ENCODE assay signal across 8 cellular contexts in the genomic region with DNA sequence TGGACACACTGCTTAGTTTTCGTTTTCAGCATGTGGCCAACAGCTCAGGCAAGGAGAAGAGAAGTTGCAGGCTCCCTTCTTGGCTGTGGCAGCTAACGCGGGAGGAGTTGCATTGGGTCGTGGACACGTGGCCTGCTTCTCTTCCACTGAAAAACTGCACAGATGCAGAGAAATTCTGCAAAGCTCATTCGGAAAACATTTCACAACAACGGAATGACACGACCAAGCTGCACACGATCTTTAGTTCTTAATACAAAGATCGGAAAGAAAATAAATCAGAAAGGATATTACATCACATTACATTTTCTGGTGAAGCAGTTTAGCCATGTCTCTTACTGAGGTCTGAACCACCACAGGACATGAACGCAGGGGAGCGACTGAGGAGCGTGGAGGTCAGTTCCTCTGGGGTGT.
DNase-seq lines count a peak whose midpoint lies in the region; ATAC-seq, FAIRE-seq and TF ChIP-seq lines count a peak whose summit lies in the region.
"Had no signal": no experiment of that assay in that cellular context is flagged by ENCODE, and none has a peak within 500 bp of the region (broad histone marks: within the 10 kb centered on the region; RNA-seq: fewer than 3 reads in every experiment).

No MANE protein-coding gene starts in this region.

- peak; percentile 13 for TF ChIP-seq POLR2A in ovary (IDR thresholded peaks at IDR 0.05)
- TF ChIP-seq POLR2A in vagina (IDR thresholded peaks at IDR 0.05): no peak

- H3K9me3 ChIP-seq in astrocyte (ENCODE audit: insufficient read depth, low read depth, low read length): no peaks in the 10 kb centered on the region
- H3K9me3 ChIP-seq in left ventricle myocardium inferior (replicated peaks): peaks cover 2% of the 10 kb centered on the region
- no peaks in the 10 kb centered on the region for H3K9me3 ChIP-seq in ovary
- no peaks in the 10 kb centered on the region for H3K9me3 ChIP-seq in vagina

- peaks cover 6% of the 10 kb centered on the region for H3K9me3 Mint-ChIP-seq in astrocyte (ENCODE audit: unreplicated experiment)
- H3K9me3 Mint-ChIP-seq in activated T-cell treated with anti-CD3 and anti-CD28 coated beads, Interleukin-2, amount 50 U/mL, for 4 hours: no peaks in the 10 kb centered on the region

- intact Hi-C loops in left ventricle myocardium inferior (cut with micrococcal nuclease) (no loop called here), ovary (cut with DNase I) (loop anchor here in 1 of 4 donors (5.0 kb wide), 1 partner anchor 67 kb away; no protein-coding TSS in a partner anchor), vagina (cut with DNase I) (no loop called here)

- peak; percentile 30 for TF ChIP-seq EP300 in ovary (IDR thresholded peaks at IDR 0.05)

- no peaks in the 10 kb centered on the region for H3K79me2 ChIP-seq in astrocyte (ENCODE audit: insufficient read depth, low read length)

- TF ChIP-seq CTCF in astrocyte (IDR thresholded peaks at IDR 0.05; ENCODE audit: insufficient read depth, low read depth, low read length): no peak
- TF ChIP-seq CTCF in left ventricle myocardium inferior (IDR thresholded peaks at IDR 0.05; ENCODE audit: borderline replicate concordance): no peak
- no peak for TF ChIP-seq CTCF in ovary (IDR thresholded peaks at IDR 0.05)
- no peak for TF ChIP-seq CTCF in vagina (IDR thresholded peaks at IDR 0.05)

- no peak overlapping the region for H3K4me3 ChIP-seq in astrocyte (ENCODE audit: insufficient read depth, low read depth, low read length)
- H3K4me3 ChIP-seq in left ventricle myocardium inferior: peak overlapping the region; percentile 22
- H3K4me3 ChIP-seq in ovary: no peak overlapping the region
- H3K4me3 ChIP-seq in vagina: peak overlapping the region in 1 of 2 donors; percentile 1

- H3K27ac ChIP-seq in astrocyte (ENCODE audit: low read depth, low read length): no peak overlapping the region
- H3K27ac ChIP-seq in left ventricle myocardium inferior (replicated peaks): peak overlapping the region; percentile 64
- peak overlapping the region in 1 of 2 donors; percentile 59 for H3K27ac ChIP-seq in ovary
- H3K27ac ChIP-seq in vagina: peak overlapping the region; percentile 66

- H3K36me3 ChIP-seq in astrocyte (ENCODE audit: insufficient read depth, low read length) (no peaks in the 10 kb centered on the region), left ventricle myocardium inferior (no peaks in the 10 kb centered on the region), ovary (no peaks in the 10 kb centered on the region), vagina (no peaks in the 10 kb centered on the region)

- H4K20me1 ChIP-seq in astrocyte (ENCODE audit: insufficient read depth, low read length): no peaks in the 10 kb centered on the region

- H3K27me3 Mint-ChIP-seq in astrocyte (ENCODE audit: low read depth, unreplicated experiment): no peaks in the 10 kb centered on the region
- peaks cover 4% of the 10 kb centered on the region for H3K27me3 Mint-ChIP-seq in activated T-cell treated with anti-CD3 and anti-CD28 coated beads, Interleukin-2, amount 50 U/mL, for 4 hours (ENCODE audit: low read depth)

- peak overlapping the region; percentile 8 for H3K9ac ChIP-seq in astrocyte (ENCODE audit: low read length)

- H3K4me2 ChIP-seq in astrocyte (ENCODE audit: low read length): no peak overlapping the region

- peaks cover 54% of the 10 kb centered on the region for H3K4me1 Mint-ChIP-seq in astrocyte (ENCODE audit: low read depth, unreplicated experiment)
- H3K4me1 Mint-ChIP-seq in activated T-cell treated with anti-CD3 and anti-CD28 coated beads, Interleukin-2, amount 50 U/mL, for 4 hours (ENCODE audit: low read depth): no peaks in the 10 kb centered on the region

- no peak overlapping the region for H2AFZ ChIP-seq in astrocyte (ENCODE audit: low read depth, low read length)

- no peaks in the 10 kb centered on the region for H3K36me3 Mint-ChIP-seq in astrocyte (ENCODE audit: low read depth, unreplicated experiment)
- no peaks in the 10 kb centered on the region for H3K36me3 Mint-ChIP-seq in activated T-cell treated with anti-CD3 and anti-CD28 coated beads, Interleukin-2, amount 50 U/mL, for 4 hours (ENCODE audit: insufficient read depth)

- WGBS in ovary, 3 donors: 8 to 13% (median 13%) methylated on average over 13 of the region's 13 CpGs

- H3K4me1 ChIP-seq in astrocyte (ENCODE audit: insufficient read depth, low read length): peaks cover 46% of the 10 kb centered on the region
- H3K4me1 ChIP-seq in left ventricle myocardium inferior: peaks cover 5% of the 10 kb centered on the region
- peaks cover 24% of the 10 kb centered on the region for H3K4me1 ChIP-seq in ovary (ENCODE audit: insufficient read depth)
- peaks cover 32% of the 10 kb centered on the region for H3K4me1 ChIP-seq in vagina

- H3K27ac Mint-ChIP-seq in astrocyte (ENCODE audit: unreplicated experiment): no peak overlapping the region

- H3K4me3 Mint-ChIP-seq in astrocyte (ENCODE audit: unreplicated experiment): no peak overlapping the region
- H3K4me3 Mint-ChIP-seq in activated T-cell treated with anti-CD3 and anti-CD28 coated beads, Interleukin-2, amount 50 U/mL, for 4 hours: no peak overlapping the region

- peak; percentile 43 for FAIRE-seq in astrocyte (lab: Jason Lieb, UNC)

- DNase-seq in astrocyte (ENCODE audit: low read depth): no peak
- peak; percentile 57 for DNase-seq in left ventricle myocardium inferior
- peak; percentile 72 to 86 (median 79) for DNase-seq in ovary
- DNase-seq in vagina (ENCODE audit: extremely low spot score in 2 of 2): peak in 1 of 2 donors; percentile 98
- no peak for DNase-seq in NOMO-1 treated with dmso at 0.1 percent for 144 hours (lab: John Stamatoyannopoulos, UW; ENCODE audit: unreplicated experiment)
- no peak for DNase-seq in activated T-cell treated with anti-CD3 and anti-CD28 coated beads, Interleukin-2, amount 50 U/mL, for 4 hours
- DNase-seq: NCI-H2081 had no signal

- no peaks in the 10 kb centered on the region for H3K27me3 ChIP-seq in astrocyte (ENCODE audit: insufficient read depth, low read length)
- peaks cover 40% of the 10 kb centered on the region for H3K27me3 ChIP-seq in left ventricle myocardium inferior (ENCODE audit: low read depth)
- no peaks in the 10 kb centered on the region for H3K27me3 ChIP-seq in ovary
- no peaks in the 10 kb centered on the region for H3K27me3 ChIP-seq in vagina

- ATAC-seq in HG03039 (IDR thresholded peaks at IDR 0.05; ENCODE audit: unreplicated experiment): no peak
- ATAC-seq in activated T-cell treated with anti-CD3 and anti-CD28 coated beads, Interleukin-2, amount 50 U/mL, for 4 hours: no peak

Comparison
In these comparisons a context has a peak if more than half of its experiments do, and no peak if none do; other contexts are left out.
1. DNase-seq: peak in left ventricle myocardium inferior (single experiment) and ovary (5 of 5); none in astrocyte (single experiment), NOMO-1 treated with dmso at 0.1 percent for 144 hours (single experiment) and activated T-cell treated with anti-CD3 and anti-CD28 coated beads, Interleukin-2, amount 50 U/mL, for 4 hours (single experiment).